9 cellular contexts compared by ENCODE assay signal in the genomic region with DNA sequence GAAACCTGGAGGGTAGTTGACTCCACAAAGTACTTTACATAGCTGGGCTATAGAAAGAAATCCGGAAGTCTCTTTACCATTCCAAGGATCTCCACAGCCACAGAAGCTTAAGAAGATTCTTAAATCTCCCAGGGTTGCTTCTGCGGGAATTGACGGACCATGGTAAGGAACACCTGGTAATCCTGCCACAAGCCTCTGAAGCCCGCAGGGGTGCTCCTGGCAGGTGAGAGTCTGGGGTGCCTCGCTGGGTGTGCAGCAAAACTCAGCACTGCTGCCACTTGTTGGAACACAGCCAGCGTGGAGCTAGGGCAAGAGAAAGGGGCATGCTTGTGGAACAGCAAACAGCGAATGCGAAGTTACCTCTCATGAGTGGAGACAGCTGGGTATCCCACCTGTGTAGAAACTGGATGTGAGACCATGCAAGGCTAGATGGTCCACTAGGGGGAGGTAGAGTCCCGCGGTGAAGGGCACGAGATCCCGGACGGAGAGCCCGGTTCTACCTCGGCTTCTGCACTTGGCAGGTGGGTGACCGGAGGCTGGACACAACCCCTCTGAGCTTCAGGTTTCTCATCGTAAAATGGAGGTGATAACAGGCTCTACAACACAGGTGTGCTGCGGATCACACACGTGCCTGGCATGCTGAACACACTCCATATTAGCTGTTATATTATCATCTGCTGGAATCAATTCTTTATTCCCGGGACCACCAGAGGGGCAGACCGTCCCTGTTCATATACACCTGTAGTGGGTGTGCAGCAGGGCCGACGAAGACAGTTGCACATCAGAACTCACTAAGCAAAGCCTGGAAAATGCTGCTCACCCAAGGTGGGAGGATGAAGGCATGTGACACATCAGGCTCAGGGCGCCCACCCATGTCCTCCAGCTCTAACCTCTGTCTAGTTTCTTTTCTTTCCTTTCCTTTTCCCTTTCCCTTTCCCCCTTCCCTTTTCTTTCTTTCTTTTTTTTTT. TPM values are rescaled to one million over a fixed set of nuclear protein-coding genes. Genes with fewer than 3 reads are reported as not detected.
DNase-seq lines count a peak whose midpoint lies in the region; ATAC-seq, FAIRE-seq and TF ChIP-seq lines count a peak whose summit lies in the region.
"Had no signal": no experiment of that assay in that cellular context is flagged by ENCODE, and none has a peak within 500 bp of the region (broad histone marks: within the 10 kb centered on the region; RNA-seq: fewer than 3 reads in every experiment).

No MANE protein-coding gene starts in this region.

- no peak overlapping the region for H3K27ac ChIP-seq in pancreas
- H3K27ac ChIP-seq in tibial nerve, result no peak overlapping the region

- H3K27me3 ChIP-seq in pancreas, result no peaks in the 10 kb centered on the region
- peaks cover 0 to 9% of the 10 kb centered on the region in 2 donors for H3K27me3 ChIP-seq in tibial nerve

- TF ChIP-seq POLR2A in tibial nerve (IDR thresholded peaks at IDR 0.05), result no peak

- no peaks in the 10 kb centered on the region for H3K9me3 ChIP-seq in pancreas
- no peaks in the 10 kb centered on the region for H3K9me3 ChIP-seq in tibial nerve

- ATAC-seq in GM21529 (IDR thresholded peaks at IDR 0.05; ENCODE audit: unreplicated experiment) (peak; percentile 87), pancreas (peak; percentile 87 to 100 (median 98))

- 14 to 15% methylated on average over 24 of the region's 24 CpGs for WGBS in pancreas, 2 donors
- WGBS in tibial nerve, 2 donors, result 27 to 29% methylated on average over 24 of the region's 24 CpGs

- intact Hi-C loops in pancreas (cut with DNase I), result loop anchor here in 2 of 3 donors (5.0 kb wide), 3 partner anchors 86 to 261 kb away; no protein-coding TSS in a partner anchor

- no peak for TF ChIP-seq EP300 in tibial nerve (IDR thresholded peaks at IDR 0.05)

- H3K36me3 ChIP-seq in pancreas, result no peaks in the 10 kb centered on the region
- H3K36me3 ChIP-seq in tibial nerve, result no peaks in the 10 kb centered on the region

- peak; percentile 44 for DNase-seq in DMS153 treated with DMSO at 0.1 percent for 48 hours (lab: John Stamatoyannopoulos, UW; ENCODE audit: unreplicated experiment)
- peak; percentile 49 for DNase-seq in KG1 (lab: John Stamatoyannopoulos, UW)
- DNase-seq in RPMI8226, result peak; percentile 70
- peak; percentile 55 for DNase-seq in activated T-helper 9 cell treated with anti-CD3 and anti-CD28 coated beads, Interleukin-2, amount 50 U/mL, for 16 hours (ENCODE audit: low read depth)
- peak; percentile 38 to 78 for DNase-seq in frontal cortex (ENCODE audit: low spot score in 2 of 2)
- DNase-seq in pancreas, result peak; percentile 50 to 84 (median 76)
- peak; percentile 36 to 78 for DNase-seq in tibial nerve (ENCODE audit: low spot score in 2 of 2)

- TF ChIP-seq CTCF in pancreas (IDR thresholded peaks at IDR 0.05) (peak; percentile 87 to 93 (median 91)), tibial nerve (IDR thresholded peaks at IDR 0.05) (peak; percentile 79 to 88 (median 88))

- H3K4me3 ChIP-seq in pancreas (no peak overlapping the region), tibial nerve (no peak overlapping the region)

- H3K4me1 ChIP-seq in pancreas (no peaks in the 10 kb centered on the region), tibial nerve (peaks cover 0 to 4% (median 0%) of the 10 kb centered on the region in 4 donors)

- no peak for FAIRE-seq in frontal cortex (lab: Jason Lieb, UNC)
- no peak for FAIRE-seq in pancreas (lab: Jason Lieb, UNC)
- FAIRE-seq: endometrium had no signal

RNA-seq across cellular contexts. Expression of gene UBAC2, which starts 24.1 kb away (rescaled TPM):
- total RNA-seq in frontal cortex (42.4 TPM), pancreas (10 to 100 TPM; 17.5 to 28.5 (median 24.4) TPM), tibial nerve (10 to 100 TPM; 43.5 to 59.6 (median 52.0) TPM)
- polyA plus RNA-seq in pancreas, result 10 to 100 TPM; 29.1 to 29.5 TPM
